In the genomic region with DNA sequence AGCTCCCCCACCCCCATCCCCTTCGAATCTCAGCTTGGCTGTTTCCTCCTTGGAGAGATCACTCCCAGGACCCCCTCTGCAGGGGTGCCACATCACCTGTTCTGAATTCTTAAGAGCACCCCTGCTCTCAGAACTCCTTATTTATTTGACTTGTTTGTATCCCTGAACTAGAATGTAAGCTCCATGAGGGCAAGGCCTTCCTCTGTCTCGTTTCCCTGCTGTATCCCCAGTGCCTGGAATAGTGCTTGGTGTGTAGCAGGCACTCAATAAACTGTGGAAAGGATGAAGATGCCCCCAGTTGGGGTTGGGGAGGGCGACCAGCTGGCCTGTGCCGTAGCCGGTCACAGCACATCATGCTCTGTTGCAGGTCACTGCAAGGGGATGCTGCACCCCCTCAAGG, we compare ENCODE assay signal across 30 cellular contexts. TPM values are rescaled to one million over a fixed set of nuclear protein-coding genes. Genes with fewer than 3 reads are reported as not detected.
"Had no signal": no experiment of that assay in that cellular context is flagged by ENCODE, and none has a peak within 500 bp of the region (broad histone marks: within the 10 kb centered on the region; RNA-seq: fewer than 3 reads in every experiment).

No MANE protein-coding gene starts in this region.

- H3K4me3 ChIP-seq: ascending aorta, coronary artery, dorsolateral prefrontal cortex, gastroesophageal sphincter, hepatocyte, right lobe of liver, suprapubic skin, tibial artery, upper lobe of right lung had no signal

- H3K27me3 ChIP-seq: hepatocyte, right lobe of liver, suprapubic skin, upper lobe of right lung had no signal

- H3K4me3 Mint-ChIP-seq: activated CD4-positive, alpha-beta T cell treated with anti-CD3 and anti-CD28 coated beads, Interleukin-2, amount 10 ng/mL, durations not matched to agents 24 days and 14 days; activated CD8-positive, alpha-beta memory T cell treated with anti-CD3 and anti-CD28 coated beads, Interleukin-2, amount 10 ng/mL, durations not matched to agents 7 days and 5 days; activated CD8-positive, alpha-beta T cell treated with anti-CD3 and anti-CD28 coated beads, Interleukin-2, amount 10 ng/mL, durations not matched to agents 7 days and 5 days; activated naive CD8-positive, alpha-beta T cell treated with anti-CD3 and anti-CD28 coated beads, Interleukin-2, amount 10 ng/mL, durations not matched to agents 7 days and 5 days; brain; mesothelial cell of epicardium; stimulated activated memory B cell treated with anti-CD40 and anti-IgM and Interleukin-4, amounts not matched to agents 10 μg/mL and 1 μg/mL and 100 μg/mL, for 72 hours had no signal

- H3K27me3 Mint-ChIP-seq: progenitor cell of endocrine pancreas had no signal

- ATAC-seq: activated CD8-positive, alpha-beta memory T cell treated with anti-CD3 and anti-CD28 coated beads, Interleukin-2, amount 10 ng/mL, durations not matched to agents 7 days and 5 days; activated CD8-positive, alpha-beta T cell treated with anti-CD3 and anti-CD28 coated beads, Interleukin-2, amount 10 ng/mL, durations not matched to agents 7 days and 5 days; gastroesophageal sphincter; left colon; right lobe of liver; stimulated activated memory B cell treated with anti-CD40 and anti-IgM and Interleukin-4, amounts not matched to agents 10 μg/mL and 1 μg/mL and 100 μg/mL, for 72 hours; upper lobe of right lung had no signal

- H2AFZ ChIP-seq: hepatocyte had no signal

- H3K9me3 Mint-ChIP-seq: activated CD4-positive, alpha-beta T cell treated with anti-CD3 and anti-CD28 coated beads, Interleukin-2, amount 10 ng/mL, durations not matched to agents 24 days and 14 days; activated naive CD8-positive, alpha-beta T cell treated with anti-CD3 and anti-CD28 coated beads, Interleukin-2, amount 10 ng/mL, durations not matched to agents 7 days and 5 days; activated T-helper 2 cell treated with anti-CD3 and anti-CD28 coated beads, Interferon-gamma antibody, Interleukin-2, Interleukin-4, amounts not matched to agents 10 μg/mL and 5 μg/mL and 100 μg/mL, durations not matched to agents 14 hours and 24 hours and 36 hours; brain; mesothelial cell of epicardium; naive B cell; stimulated activated memory B cell treated with anti-CD40 and anti-IgM and Interleukin-4, amounts not matched to agents 10 μg/mL and 1 μg/mL and 100 μg/mL, for 72 hours had no signal

- H3K9me3 ChIP-seq: ascending aorta, gastroesophageal sphincter, right lobe of liver, suprapubic skin, tibial artery, upper lobe of right lung had no signal

- DNase-seq: activated CD4-positive, alpha-beta T cell treated with anti-CD3 and anti-CD28 coated beads, Interleukin-2, amount 10 ng/mL, durations not matched to agents 24 days and 14 days; activated CD4-positive, CD25-positive, alpha-beta regulatory T cell treated with anti-CD3 and anti-CD28 coated beads, Interleukin-2, amount 50 U/mL, for 72 hours; activated CD8-positive, alpha-beta memory T cell treated with anti-CD3 and anti-CD28 coated beads, Interleukin-2, amount 10 ng/mL, durations not matched to agents 7 days and 5 days; activated CD8-positive, alpha-beta T cell treated with anti-CD3 and anti-CD28 coated beads, Interleukin-2, amount 10 ng/mL, durations not matched to agents 7 days and 5 days; activated naive CD8-positive, alpha-beta T cell treated with anti-CD3 and anti-CD28 coated beads, Interleukin-2, amount 10 ng/mL, durations not matched to agents 7 days and 5 days; activated T-cell treated with anti-CD3 and anti-CD28 coated beads, Interleukin-2, amount 50 U/mL, for 48 hours; dorsolateral prefrontal cortex; effector memory CD4-positive, alpha-beta T cell; erythroblast; mammary epithelial cell; naive B cell; right lobe of liver; stimulated activated CD4-positive, alpha-beta T cell treated with anti-CD3 and anti-CD28 coated beads, Interleukin-4, amount 100 ng/mL, for 24 hours; T-helper 2 cell; tibial artery; upper lobe of right lung had no signal

- H3K27ac Mint-ChIP-seq: activated CD4-positive, alpha-beta T cell treated with anti-CD3 and anti-CD28 coated beads, Interleukin-2, amount 10 ng/mL, durations not matched to agents 24 days and 14 days; activated CD8-positive, alpha-beta T cell treated with anti-CD3 and anti-CD28 coated beads, Interleukin-2, amount 10 ng/mL, durations not matched to agents 7 days and 5 days; activated naive CD8-positive, alpha-beta T cell treated with anti-CD3 and anti-CD28 coated beads, Interleukin-2, amount 10 ng/mL, durations not matched to agents 7 days and 5 days; activated T-helper 2 cell treated with anti-CD3 and anti-CD28 coated beads, Interferon-gamma antibody, Interleukin-2, Interleukin-4, amounts not matched to agents 10 μg/mL and 5 μg/mL and 100 μg/mL, durations not matched to agents 14 hours and 24 hours and 36 hours; brain; progenitor cell of endocrine pancreas; stimulated activated memory B cell treated with anti-CD40 and anti-IgM and Interleukin-4, amounts not matched to agents 10 μg/mL and 1 μg/mL and 100 μg/mL, for 72 hours had no signal

- H3K4me2 ChIP-seq: hepatocyte had no signal

- H3K27ac ChIP-seq: ascending aorta, coronary artery, gastroesophageal sphincter, hepatocyte, right lobe of liver, suprapubic skin, tibial artery, upper lobe of right lung had no signal

RNA-seq across cellular contexts. Expression of a gene that starts 13.7 kb away (rescaled TPM):
- total RNA-seq: ascending aorta, renal cortical epithelial cell, right lobe of liver, skeletal muscle tissue had no signal
- polyA plus RNA-seq: hepatocyte, liver had no signal
